In the genomic region with DNA sequence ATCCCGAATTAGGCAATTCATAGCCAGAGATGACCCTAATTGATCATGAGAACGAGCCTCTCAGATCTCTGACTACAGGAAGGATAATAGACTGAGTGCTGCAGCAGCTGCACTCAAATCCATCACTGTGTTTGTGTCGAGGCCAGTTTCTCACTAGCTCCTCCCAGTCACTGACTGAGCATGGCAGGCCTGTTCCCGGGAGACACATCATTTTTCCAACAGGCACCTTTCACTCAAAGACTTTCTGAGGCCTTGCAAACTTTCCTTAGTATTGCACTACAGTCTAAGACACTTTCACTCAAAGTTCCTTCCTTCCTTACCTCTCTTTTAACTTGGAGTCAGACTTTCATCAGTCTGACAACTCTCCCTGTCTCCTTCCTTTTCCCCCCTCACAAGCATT, we compare ENCODE assay signal across 8 cellular contexts. TPM values are rescaled to one million over a fixed set of nuclear protein-coding genes. Genes with fewer than 3 reads are reported as not detected.
A peak's percentile ranks its signal among the peaks of the same experiment; 100 is the strongest.
DNase-seq lines count a peak whose midpoint lies in the region; ATAC-seq and TF ChIP-seq lines count a peak whose summit lies in the region.

No MANE protein-coding gene starts in this region.

- no peaks in the 10 kb centered on the region for H3K9me3 Mint-ChIP-seq in type B pancreatic cell

- no TSS peak for BruUV-seq in PC-3 (replicated peaks; lab: Mats Ljungman, UMichigan)

- H3K4me3 Mint-ChIP-seq in type B pancreatic cell, result no peak overlapping the region

- no peaks in the 10 kb centered on the region for H3K9me3 ChIP-seq in PC-3 (ENCODE audit: low read length)

- H3K9me2 ChIP-seq in PC-3 (replicated peaks; ENCODE audit: low read length), result no peaks in the 10 kb centered on the region

- H3K27me3 Mint-ChIP-seq in type B pancreatic cell, result no peaks in the 10 kb centered on the region

- H3K4me1 ChIP-seq in PC-3 (ENCODE audit: insufficient read depth, low read length), result no peaks in the 10 kb centered on the region

- H3K27ac ChIP-seq in PC-3 (ENCODE audit: low read length), result no peak overlapping the region

- CTCF ChIA-PET in PC-3 (lab: Charles Lee), result no interaction called here

- peaks cover under 1% of the 10 kb centered on the region; the same call in 1 of the 2 replicates for H3K36me3 ChIP-seq in PC-3 (ENCODE audit: low read depth, low read length)

- POLR2A ChIA-PET in PC-3 (lab: Charles Lee; ENCODE audit: unreplicated experiment), result no interaction called here

- no peaks in the 10 kb centered on the region for H3K27me3 ChIP-seq in PC-3 (ENCODE audit: low read length)

- H4K20me1 ChIP-seq in PC-3 (ENCODE audit: low read length), result no peaks in the 10 kb centered on the region

- H3K9ac ChIP-seq in PC-3 (ENCODE audit: low read length), result no peak overlapping the region

- H3K27ac Mint-ChIP-seq in type B pancreatic cell, result peak overlapping the region; percentile 39

- ATAC-seq in left cardiac atrium, result peak; percentile 30 to 66
- no peak for ATAC-seq in Right ventricle myocardium inferior
- peak; percentile 53 for ATAC-seq in PC-3
- no peak for ATAC-seq in HG02870 (IDR thresholded peaks at IDR 0.05; ENCODE audit: unreplicated experiment)
- no peak for ATAC-seq in GM21723 (IDR thresholded peaks at IDR 0.05; ENCODE audit: unreplicated experiment)

- H3K36me3 Mint-ChIP-seq in type B pancreatic cell, result peaks cover 8% of the 10 kb centered on the region

- no peak overlapping the region for H2AFZ ChIP-seq in PC-3 (ENCODE audit: low read length)

- H3F3A ChIP-seq in PC-3 (ENCODE audit: low read length, unreplicated experiment), result no peaks in the 10 kb centered on the region

- H3K4me3 ChIP-seq in PC-3 (ENCODE audit: low read length), result no peak overlapping the region

- peaks cover 20% of the 10 kb centered on the region for H3K4me1 Mint-ChIP-seq in type B pancreatic cell (ENCODE audit: unreplicated experiment)

- intact Hi-C loops in left cardiac atrium (cut with DNase I), result no loop called here
- intact Hi-C loops in Right ventricle myocardium inferior (cut with DNase I), result no loop called here
- intact Hi-C loops in PC-3 (cut with micrococcal nuclease), result loop anchor here (5.0 kb wide), 1 partner anchor 40 kb away; no protein-coding TSS in a partner anchor

- TF ChIP-seq CTCF in PC-3 (conservative IDR thresholded peaks at IDR 0.05; ENCODE audit: low read depth, low read length) (no peak), type B pancreatic cell (conservative IDR thresholded peaks at IDR 0.05) (no peak)

- peaks cover 91% of the 10 kb centered on the region for H3K79me2 ChIP-seq in PC-3 (ENCODE audit: low read length)

- DNase-seq in left cardiac atrium (no peak), Right ventricle myocardium inferior (ENCODE audit: missing footprints) (no peak), PC-3 (no peak), iPS-NIHi11 (ENCODE audit: low spot score) (peak; percentile 40), type B pancreatic cell (ENCODE audit: extremely low spot score, unreplicated experiment) (no peak), GDM1 (lab: John Stamatoyannopoulos, UW) (no peak)

- H3K4me2 ChIP-seq in PC-3 (ENCODE audit: low read length), result no peak overlapping the region

RNA-seq across cellular contexts. Expression of a gene that starts 13.7 kb away (rescaled TPM):
- total RNA-seq in left cardiac atrium (10 to 100 TPM; 20.8 to 26.9 TPM), Right ventricle myocardium inferior (23.8 TPM), PC-3 (2014; rRNA removed) (9.7 and 10.5 TPM in 2 replicates), type B pancreatic cell (ENCODE audit: low replicate concordance) (54.2 and 63.8 TPM in 2 replicates)

Comparison
In these comparisons a context has a peak if more than half of its experiments do, and no peak if none do; other contexts are left out.
1. ATAC-seq: peak in left cardiac atrium (2 of 2) and PC-3 (single experiment); none in Right ventricle myocardium inferior (single experiment), HG02870 (single experiment) and GM21723 (single experiment).